ENCODE assay signal across 9 cellular contexts in the genomic region with DNA sequence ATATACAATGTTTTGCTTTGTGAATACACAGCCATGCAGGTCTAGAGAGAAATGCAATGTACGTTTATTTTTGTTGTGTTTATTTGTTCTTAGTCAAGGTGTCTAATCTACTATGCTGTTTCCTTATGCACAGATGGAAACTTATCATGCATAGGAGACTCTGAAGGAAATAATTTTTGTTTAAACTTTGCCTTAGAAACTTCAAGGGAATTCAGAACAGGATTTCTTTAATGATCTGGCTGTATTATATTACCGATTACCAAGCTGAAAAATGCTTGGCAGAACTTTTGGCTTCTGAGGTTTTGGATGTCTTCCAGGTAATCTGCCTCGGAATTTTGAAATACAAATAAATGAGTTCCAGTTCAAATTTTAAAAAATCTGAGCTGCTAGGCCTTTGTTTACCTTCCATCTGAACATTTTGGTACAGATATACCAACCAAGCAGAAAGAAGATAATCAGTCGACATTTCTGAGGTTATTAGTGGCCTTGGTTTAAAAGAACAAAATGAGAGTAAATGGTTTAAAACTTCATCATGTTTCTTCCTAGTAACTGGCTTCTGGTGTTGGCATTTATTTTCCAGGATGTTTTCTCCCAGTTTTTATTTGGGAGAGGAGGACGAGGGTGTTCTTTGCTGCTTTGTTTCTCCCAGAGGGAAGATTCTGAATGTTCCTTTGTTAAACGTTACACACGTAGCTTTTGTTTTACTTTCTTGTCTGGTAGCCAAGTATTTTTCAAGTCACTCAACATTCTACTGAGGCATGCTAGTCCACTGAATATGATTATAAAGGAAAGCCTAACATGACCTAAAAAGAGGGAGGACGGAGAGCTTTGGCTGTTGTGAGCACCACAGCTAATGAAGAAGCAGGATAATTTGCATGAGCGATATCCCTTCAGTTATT.
DNase-seq lines count a peak whose midpoint lies in the region; ATAC-seq and TF ChIP-seq lines count a peak whose summit lies in the region.
"Had no signal": no experiment of that assay in that cellular context is flagged by ENCODE, and none has a peak within 500 bp of the region (broad histone marks: within the 10 kb centered on the region; RNA-seq: fewer than 3 reads in every experiment).

No MANE protein-coding gene starts in this region.

- no peaks in the 10 kb centered on the region for H3K79me1 ChIP-seq in H9 (ENCODE audit: insufficient read depth, low read depth, low read length, poor library complexity, severe bottlenecking)

- no peak overlapping the region for H3K27ac ChIP-seq in H9 (ENCODE audit: insufficient read length, low read depth, low read length)

- peak overlapping the region; percentile 9 for H3K9ac ChIP-seq in skeletal muscle satellite cell (ENCODE audit: low read depth, low read length)
- no peak overlapping the region for H3K9ac ChIP-seq in H9 (ENCODE audit: extremely low read depth, insufficient read length, low read length)

- H3K4me3 Mint-ChIP-seq in H9: no peak overlapping the region

- H3K27me3 ChIP-seq in skeletal muscle satellite cell (ENCODE audit: control insufficient read depth, insufficient read depth, low read length) (no peaks in the 10 kb centered on the region), H9 (ENCODE audit: insufficient read depth, low read length) (no peaks in the 10 kb centered on the region)

- H3K4me1 ChIP-seq in skeletal muscle satellite cell (ENCODE audit: control insufficient read depth, insufficient read depth, low read length) (peaks cover 34% of the 10 kb centered on the region), H9 (ENCODE audit: insufficient read depth, low read length) (no peaks in the 10 kb centered on the region; the same call in 1 of the 2 replicates)

- intact Hi-C loops in left ventricle myocardium superior (cut with micrococcal nuclease): no loop called here

- no peak overlapping the region for H3T11ph ChIP-seq in H9 (ENCODE audit: low read length)

- DNase-seq in GM03348 (ENCODE audit: low spot score): peak; percentile 59
- DNase-seq in amniotic epithelial cell (ENCODE audit: low read depth): peak; percentile 58
- no peak for DNase-seq in left ventricle myocardium superior
- no peak for DNase-seq in H9
- no peak for DNase-seq in activated naive CD4-positive, alpha-beta T cell (lab: John Stamatoyannopoulos, UW)
- DNase-seq: NCI-H524 treated with DMSO at 0.1 percent for 48 hours had no signal

- no peak overlapping the region for H2BK20ac ChIP-seq in H9 (ENCODE audit: low read depth, low read length, poor library complexity, severe bottlenecking)

- H3K27ac Mint-ChIP-seq in H9: no peak overlapping the region; a peak in 1 of 7 replicates

- ATAC-seq in left ventricle myocardium superior (peak; percentile 29), GM21528 (IDR thresholded peaks at IDR 0.05; ENCODE audit: low FRiP score, unreplicated experiment) (no peak), HG02840 (IDR thresholded peaks at IDR 0.05; ENCODE audit: low FRiP score, unreplicated experiment) (no peak)

- peaks cover 8 to 10% of the 10 kb centered on the region in 2 experiments for H3K4me1 Mint-ChIP-seq in H9

- H3K9me3 ChIP-seq in skeletal muscle satellite cell (replicated peaks; ENCODE audit: low read length) (no peaks in the 10 kb centered on the region), H9 (ENCODE audit: control insufficient read depth, low read depth, low read length) (no peaks in the 10 kb centered on the region)

- H4K91ac ChIP-seq in H9 (ENCODE audit: insufficient read length, low read depth, low read length): no peak overlapping the region

- no peak overlapping the region for H2BK5ac ChIP-seq in H9 (ENCODE audit: insufficient read length, low read length)

- no peaks in the 10 kb centered on the region for H4K20me1 ChIP-seq in H9 (ENCODE audit: control insufficient read depth, insufficient read depth, insufficient read length)

- no peak overlapping the region for H3K4ac ChIP-seq in H9 (ENCODE audit: low read depth, low read length)

- H3K4me3 ChIP-seq in skeletal muscle satellite cell (ENCODE audit: low read length): no peak overlapping the region

- H2BK120ac ChIP-seq in H9 (ENCODE audit: low read depth, low read length, poor library complexity, severe bottlenecking): no peak overlapping the region

- no peak overlapping the region for H3K56ac ChIP-seq in H9 (ENCODE audit: insufficient read length, low read depth, low read length)

- H2AK5ac ChIP-seq in H9 (ENCODE audit: insufficient read length, low read length): no peak overlapping the region

- H3K79me2 ChIP-seq in H9 (ENCODE audit: insufficient read depth, low read length): no peaks in the 10 kb centered on the region

- no peak overlapping the region for H4K8ac ChIP-seq in H9 (replicated peaks; ENCODE audit: insufficient read length, low read depth, low read length)

- WGBS in H9 (ENCODE audit: extremely low coverage, insufficient read length, low lambda C conversion rate): no CpG with 5 or more reads among the region's 9 CpGs

- H4K5ac ChIP-seq in H9 (ENCODE audit: insufficient read length, low read depth, low read length): no peak overlapping the region

- H3K27me3 Mint-ChIP-seq in H9 (ENCODE audit: low read depth): no peaks in the 10 kb centered on the region

- no peaks in the 10 kb centered on the region for H3K36me3 Mint-ChIP-seq in H9 (ENCODE audit: insufficient read depth in 1 of 3, low read depth in 3 of 3)

- H2AFZ ChIP-seq in H9 (ENCODE audit: low read length): no peak overlapping the region

- H2BK12ac ChIP-seq in H9 (ENCODE audit: insufficient read length, low read depth, low read length): no peak overlapping the region

- H3K23ac ChIP-seq in H9 (ENCODE audit: insufficient read length, low read depth, low read length): no peak overlapping the region

- no peaks in the 10 kb centered on the region for H3K23me2 ChIP-seq in H9 (ENCODE audit: insufficient read length, low read depth, low read length, poor library complexity, severe bottlenecking)

- H3K14ac ChIP-seq in H9 (ENCODE audit: insufficient read depth, low read length): no peak overlapping the region

- H2BK15ac ChIP-seq in H9 (ENCODE audit: low read depth, low read length): no peak overlapping the region

- peak overlapping the region; percentile 32 for H3K4me2 ChIP-seq in skeletal muscle satellite cell (ENCODE audit: low read length)
- no peak overlapping the region for H3K4me2 ChIP-seq in H9 (ENCODE audit: insufficient read depth, insufficient read length, low read length)

- H3K36me3 ChIP-seq in skeletal muscle satellite cell (ENCODE audit: insufficient read depth, low read length): no peaks in the 10 kb centered on the region

- H3K18ac ChIP-seq in H9 (ENCODE audit: insufficient read length, low read depth, low read length): no peak overlapping the region

- no peaks in the 10 kb centered on the region for H3K9me3 Mint-ChIP-seq in H9

- TF ChIP-seq CTCF in H9 (conservative IDR thresholded peaks at IDR 0.05): no peak

Comparison
In these comparisons a context has a peak if more than half of its experiments do, and no peak if none do; other contexts are left out.
1. DNase-seq: peak in GM03348 (single experiment) and amniotic epithelial cell (single experiment); none in left ventricle myocardium superior (single experiment), H9 (single experiment) and activated naive CD4-positive, alpha-beta T cell (0 of 4).